8 cellular contexts compared by ENCODE assay signal in the genomic region with DNA sequence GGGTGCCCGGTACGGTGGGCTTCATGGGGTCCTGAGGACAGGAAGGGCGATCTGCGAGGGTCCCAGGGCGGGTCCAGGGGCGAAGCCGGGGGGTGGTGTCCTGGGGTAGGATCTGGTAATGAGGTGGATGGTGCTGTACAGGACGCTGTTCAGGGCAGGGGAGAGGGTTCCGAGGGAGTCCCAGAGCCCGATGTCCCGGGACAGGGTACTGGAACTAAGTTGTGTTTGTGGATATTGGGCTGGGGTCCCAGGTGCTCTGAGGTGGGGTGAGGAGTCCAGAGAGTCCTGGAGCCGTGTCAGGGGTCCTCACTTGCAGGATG. TPM values are rescaled to one million over a fixed set of nuclear protein-coding genes. Genes with fewer than 3 reads are reported as not detected.
A peak's percentile ranks its signal among the peaks of the same experiment; 100 is the strongest.
DNase-seq lines count a peak whose midpoint lies in the region; ATAC-seq and TF ChIP-seq lines count a peak whose summit lies in the region.

No MANE protein-coding gene starts in this region.

- H3K27me3 Mint-ChIP-seq in activated T-cell treated with anti-CD3 and anti-CD28 coated beads, Interleukin-2, amount 50 U/mL, for 72 hours (ENCODE audit: low read depth), result no peaks in the 10 kb centered on the region

- peak overlapping the region; percentile 95 to 97 for H3K4me3 Mint-ChIP-seq in activated T-cell treated with anti-CD3 and anti-CD28 coated beads, Interleukin-2, amount 50 U/mL, for 72 hours

- no peaks in the 10 kb centered on the region for H3K27me3 ChIP-seq in SJCRH30

- no peak for DNase-seq in activated T-cell treated with anti-CD3 and anti-CD28 coated beads, Interleukin-2, amount 50 U/mL, for 72 hours
- DNase-seq in activated T-cell treated with anti-CD3 and anti-CD28 coated beads, Interleukin-2, amount 50 U/mL, for 48 hours, result no peak
- DNase-seq in SJCRH30 (no peak), fibroblast of villous mesenchyme (ENCODE audit: low read depth) (no peak), sciatic nerve (ENCODE audit: low spot score) (no peak), DMS 273 (lab: John Stamatoyannopoulos, UW; ENCODE audit: unreplicated experiment) (no peak), HK-2 (ENCODE audit: unreplicated experiment) (no peak)

- H3K36me3 Mint-ChIP-seq in activated T-cell treated with anti-CD3 and anti-CD28 coated beads, Interleukin-2, amount 50 U/mL, for 72 hours (ENCODE audit: insufficient read depth in 2 of 2), result peaks cover 8 to 15% of the 10 kb centered on the region in 2 donors

- peaks cover 3 to 6% of the 10 kb centered on the region in 2 donors for H3K9me3 Mint-ChIP-seq in activated T-cell treated with anti-CD3 and anti-CD28 coated beads, Interleukin-2, amount 50 U/mL, for 72 hours

- H3K4me1 ChIP-seq in SJCRH30, result peaks cover 3% of the 10 kb centered on the region; the same call in 1 of the 2 replicates

- 0 out of 2 replicates have a peak, but pooled peaks cover 4% of the 10 kb centered on the region for H3K36me3 ChIP-seq in SJCRH30

- H3K4me3 ChIP-seq in SJCRH30, result peak overlapping the region; percentile 79
- H3K4me3 ChIP-seq in fibroblast of villous mesenchyme (ENCODE audit: low read depth, low read length), result peak overlapping the region; percentile 91

- peak overlapping the region; percentile 83 for H3K27ac ChIP-seq in SJCRH30

- peak; percentile 16 for ATAC-seq in activated T-cell treated with anti-CD3 and anti-CD28 coated beads, Interleukin-2, amount 50 U/mL, for 72 hours (replicated peaks in 1 of 2)
- ATAC-seq in sciatic nerve, result peak; percentile 1
- no peak for ATAC-seq in GM21723 (IDR thresholded peaks at IDR 0.05; ENCODE audit: unreplicated experiment)

- TF ChIP-seq CTCF in fibroblast of villous mesenchyme (IDR thresholded peaks at IDR 0.05; ENCODE audit: insufficient read depth, low read depth, low read length), result no peak

- 0 out of 2 replicates have a peak, but pooled peaks cover 3% of the 10 kb centered on the region for H3K9me3 ChIP-seq in SJCRH30 (replicated peaks)

- peaks cover 47% of the 10 kb centered on the region for H3K4me1 Mint-ChIP-seq in activated T-cell treated with anti-CD3 and anti-CD28 coated beads, Interleukin-2, amount 50 U/mL, for 72 hours (ENCODE audit: low read depth)

- intact Hi-C loops in sciatic nerve (cut with DNase I), result no loop called here

- H3K27ac Mint-ChIP-seq in activated T-cell treated with anti-CD3 and anti-CD28 coated beads, Interleukin-2, amount 50 U/mL, for 72 hours, result peak overlapping the region; percentile 85

RNA-seq across cellular contexts. Expression of a gene that starts 0.4 kb away (rescaled TPM):
- total RNA-seq in activated T-cell treated with anti-CD3 and anti-CD28 coated beads, Interleukin-2, amount 50 U/mL, for 72 hours, result 10 to 100 TPM; 30.6 to 42.8 TPM
- total RNA-seq in SJCRH30 (2014; rRNA removed; shearing (Covaris generic)), result 24.5 and 39.9 TPM in 2 replicates
- total RNA-seq in fibroblast of villous mesenchyme (55.1 and 60.9 TPM in 2 replicates), sciatic nerve (72.9 TPM)

RNA-seq across cellular contexts. Expression of a gene that starts 15.5 kb away (rescaled TPM):
- under 1 TPM in 1 of 2 donors, not detected in 1; 0.58 TPM for total RNA-seq in activated T-cell treated with anti-CD3 and anti-CD28 coated beads, Interleukin-2, amount 50 U/mL, for 72 hours
- total RNA-seq in SJCRH30 (2014; rRNA removed; shearing (Covaris generic)), result 0.20 TPM in 1 of 2 replicates, not detected in the other
- total RNA-seq in fibroblast of villous mesenchyme (0.32 and 0.43 TPM in 2 replicates), sciatic nerve (2.1 TPM)

RNA-seq across cellular contexts. Expression of a gene that starts 19.4 kb away (rescaled TPM):
- total RNA-seq in activated T-cell treated with anti-CD3 and anti-CD28 coated beads, Interleukin-2, amount 50 U/mL, for 72 hours, result 10 to 100 TPM; 29.5 to 31.2 TPM
- 42.1 and 47.8 TPM in 2 replicates for total RNA-seq in SJCRH30 (2014; rRNA removed; shearing (Covaris generic))
- total RNA-seq in fibroblast of villous mesenchyme, result 21.6 and 22.9 TPM in 2 replicates
- total RNA-seq in sciatic nerve, result 21.9 TPM

RNA-seq across cellular contexts. Expression of a gene that starts 32.4 kb away (rescaled TPM):
- under 1 TPM; 0.29 to 0.30 TPM for total RNA-seq in activated T-cell treated with anti-CD3 and anti-CD28 coated beads, Interleukin-2, amount 50 U/mL, for 72 hours
- total RNA-seq in SJCRH30 (2014; rRNA removed; shearing (Covaris generic)), result 10.0 and 11.3 TPM in 2 replicates
- total RNA-seq in fibroblast of villous mesenchyme, result 1.3 and 3.5 TPM in 2 replicates
- 2.3 TPM for total RNA-seq in sciatic nerve

RNA-seq across cellular contexts. Expression of a gene that starts 49.8 kb away (rescaled TPM):
- total RNA-seq in activated T-cell treated with anti-CD3 and anti-CD28 coated beads, Interleukin-2, amount 50 U/mL, for 72 hours, result not detected
- not detected in 2 replicates for total RNA-seq in SJCRH30 (2014; rRNA removed; shearing (Covaris generic))
- total RNA-seq in fibroblast of villous mesenchyme (0.32 and 2.2 TPM in 2 replicates), sciatic nerve (0.89 TPM)
